Comparison of ENCODE assay signal across 1 cellular context in the genomic region with DNA sequence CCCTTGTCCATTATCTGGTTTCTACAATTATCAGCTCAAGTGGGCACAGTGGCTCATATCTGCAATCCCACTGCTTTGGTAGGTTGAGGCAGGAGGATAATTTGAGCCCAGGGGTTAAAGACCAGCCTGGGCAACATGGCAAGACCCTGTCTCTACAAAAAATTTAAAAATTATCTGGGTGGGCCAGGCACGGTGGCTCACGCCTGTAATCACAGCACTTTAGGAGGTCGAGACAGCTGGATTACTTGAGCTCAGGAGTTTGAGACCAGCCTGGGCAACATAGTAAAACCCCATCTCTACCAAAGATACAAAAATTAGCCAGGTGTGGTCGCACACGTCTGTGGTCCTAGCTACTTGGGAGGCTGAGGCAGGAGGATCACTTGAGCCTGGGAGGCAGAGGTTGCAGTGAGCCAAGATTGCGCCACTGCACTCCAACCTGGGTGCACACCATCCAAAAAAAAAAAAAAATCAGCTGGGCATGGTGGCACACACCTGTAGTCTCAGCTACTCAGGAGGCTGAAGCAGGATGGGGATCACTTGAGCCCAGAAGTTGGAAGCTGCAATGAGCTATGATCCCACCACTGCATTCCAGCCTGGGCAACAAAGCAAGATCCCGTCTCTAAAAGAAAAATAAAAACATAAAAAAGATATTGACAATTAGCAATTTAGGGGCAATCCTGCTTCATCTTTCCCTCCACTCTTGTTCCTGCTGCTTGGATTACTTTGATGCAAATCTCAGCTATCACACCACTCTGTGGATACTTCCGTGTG.
TF ChIP-seq lines count a peak whose summit lies in the region.

No MANE protein-coding gene starts in this region.

TF ChIP-seq in GM12878, 131 proteins besides CTCF, POLR2A, EP300 and RAD21:
- TF ChIP-seq NFXL1 (IDR thresholded peaks at IDR 0.05; ENCODE audit: borderline replicate concordance) = peak; percentile 58; the same call in 1 of the 2 replicates
TF ChIP-seq in GM12878: peak in this region for 1; not testable (repeated sequence) for 130.
